23 cellular contexts compared by ENCODE assay signal in genomic region chr6:16806363-16806762, GRCh38. TPM values are rescaled to one million over a fixed set of nuclear protein-coding genes. Genes with fewer than 3 reads are reported as not detected.
DNase-seq lines count a peak whose midpoint lies in the region; ATAC-seq, FAIRE-seq and TF ChIP-seq lines count a peak whose summit lies in the region.
"Had no signal": no experiment of that assay in that cellular context is flagged by ENCODE, and none has a peak within 500 bp of the region (broad histone marks: within the 10 kb centered on the region; RNA-seq: fewer than 3 reads in every experiment).

No MANE protein-coding gene starts in this region.

- TF ChIP-seq CTCF in HepG2 (CRISPR knock-in tag; IDR thresholded peaks at IDR 0.05) (no peak), right lobe of liver (IDR thresholded peaks at IDR 0.05) (no peak), K562 (IDR thresholded peaks at IDR 0.05 in 2 of 3, conservative IDR thresholded peaks at IDR 0.05 in 1 of 3; ENCODE audit: insufficient read depth in 2 of 3, low read depth in 1 of 3, low read length in 3 of 3) (no peak), keratinocyte (optimal IDR thresholded peaks at IDR 0.05 in 1 of 3, IDR thresholded peaks at IDR 0.05 in 1 of 3, conservative IDR thresholded peaks at IDR 0.05 in 1 of 3; ENCODE audit: extremely low read depth in 1 of 3, insufficient read depth in 2 of 3, low read length in 3 of 3) (no peak)

- CTCF ChIA-PET in HepG2 (lab: Yijun Ruan, JAX; ENCODE audit: low intra/inter-chr PET ratio, low total read pairs) = no interaction called here
- CTCF ChIA-PET in K562 (lab: Yijun Ruan, JAX; ENCODE audit: low intra/inter-chr PET ratio) = no interaction called here
- CTCF ChIA-PET in activated CD4-positive, alpha-beta memory T cell treated with anti-CD3 and anti-CD28 coated beads, Interleukin-2, amount 10 ng/mL, durations not matched to agents 7 days and 5 days (lab: Charles Lee) = interaction anchor here (0.6 to 1.3 kb wide), 2 partner anchors 10 to 35 kb away, joined by 3 to 4 read pairs; no protein-coding TSS in a partner anchor

- H3K4me1 ChIP-seq in HepG2 (ENCODE audit: insufficient read depth, low read length) (peaks cover 73% of the 10 kb centered on the region), right lobe of liver (no peaks in the 10 kb centered on the region), K562 (replicated peaks in 1 of 2; ENCODE audit: control insufficient read depth in 2 of 2, insufficient read depth in 2 of 2, low read length in 2 of 2) (no peaks in the 10 kb centered on the region), keratinocyte (ENCODE audit: control insufficient read depth, extremely low read depth, insufficient read depth, low read length) (peaks cover 14% of the 10 kb centered on the region), GM23248 (ENCODE audit: insufficient read depth) (peaks cover 19% of the 10 kb centered on the region)
- H3K4me1 ChIP-seq: Caco-2 had no signal

- dilution Hi-C loops in keratinocyte (cut with MboI; ENCODE audit: extremely low pct_ligation_motif_present, low sequenced_read_pairs) = no loop called here

- peaks cover 3% of the 10 kb centered on the region for H3K4me1 Mint-ChIP-seq in activated CD4-positive, alpha-beta memory T cell treated with anti-CD3 and anti-CD28 coated beads, Interleukin-2, amount 10 ng/mL, durations not matched to agents 7 days and 5 days
- H3K4me1 Mint-ChIP-seq: B cell had no signal

- no peak overlapping the region for H3K27ac ChIP-seq in HepG2 (ENCODE audit: extremely low read length, insufficient read depth, low read length)
- H3K27ac ChIP-seq in right lobe of liver = no peak overlapping the region
- no peak overlapping the region for H3K27ac ChIP-seq in K562 (ENCODE audit: extremely low read depth, low read depth, low read length)
- no peak overlapping the region for H3K27ac ChIP-seq in keratinocyte (ENCODE audit: control insufficient read depth, insufficient read depth, low read length)
- no peak overlapping the region for H3K27ac ChIP-seq in GM23248
- H3K27ac ChIP-seq: 22Rv1; A549; BLaER1 treated with 17β-estradiol and CSF1 and Interleukin-3, amounts not matched to agents 10 nM and 100 nM; C4-2B had no signal

- H3K9me3 ChIP-seq in HepG2 (ENCODE audit: low read length) (peaks cover 17% of the 10 kb centered on the region), right lobe of liver (no peaks in the 10 kb centered on the region), K562 (replicated peaks; ENCODE audit: control insufficient read depth, insufficient read depth, low read depth, low read length) (no peaks in the 10 kb centered on the region), keratinocyte (ENCODE audit: control insufficient read depth, low read depth, low read length) (no peaks in the 10 kb centered on the region), GM23248 (ENCODE audit: low read depth) (no peaks in the 10 kb centered on the region)
- H3K9me3 ChIP-seq: Caco-2 had no signal

- H3K36me3 Mint-ChIP-seq in activated CD4-positive, alpha-beta memory T cell treated with anti-CD3 and anti-CD28 coated beads, Interleukin-2, amount 10 ng/mL, durations not matched to agents 7 days and 5 days (ENCODE audit: low read depth) = no peaks in the 10 kb centered on the region
- H3K36me3 Mint-ChIP-seq: CD8-positive, alpha-beta T cell had no signal

- TF ChIP-seq POLR2A in HepG2 (IDR thresholded peaks at IDR 0.05; ENCODE audit: insufficient read depth in 1 of 2, low read depth in 2 of 2, low read length in 2 of 2) = no peak
- no peak for TF ChIP-seq POLR2A in right lobe of liver (IDR thresholded peaks at IDR 0.05)
- TF ChIP-seq POLR2A in K562 (conservative IDR thresholded peaks at IDR 0.05) = no peak

- ATAC-seq in HepG2 = no peak
- ATAC-seq in right lobe of liver = no peak
- no peak for ATAC-seq in K562
- ATAC-seq: A549; CD8-positive, alpha-beta T cell had no signal

- intact Hi-C loops in HepG2 (cut with micrococcal nuclease; ENCODE audit: unreplicated experiment) = no loop called here
- intact Hi-C loops in right lobe of liver (cut with DNase I) = no loop called here
- intact Hi-C loops in K562 (cut with micrococcal nuclease) = no loop called here

- H3K4me2 ChIP-seq in HepG2 (ENCODE audit: low read depth, low read length) = no peak overlapping the region
- no peak overlapping the region for H3K4me2 ChIP-seq in K562 (ENCODE audit: insufficient read depth, low read length)
- no peak overlapping the region for H3K4me2 ChIP-seq in keratinocyte (ENCODE audit: control insufficient read depth, extremely low read depth, insufficient read depth, low read depth, low read length)
- no peak overlapping the region for H3K4me2 ChIP-seq in GM23248 (ENCODE audit: unreplicated experiment)

- H3K9me1 ChIP-seq in K562 (ENCODE audit: control insufficient read depth, insufficient read depth, low read length) = no peaks in the 10 kb centered on the region
- no peaks in the 10 kb centered on the region for H3K9me1 ChIP-seq in keratinocyte (ENCODE audit: control insufficient read depth, extremely low read depth, insufficient read depth, low read length)

- DNase-seq in HepG2 (ENCODE audit: low spot score) (no peak), right lobe of liver (no peak), K562 (ENCODE audit: extremely low read depth in 1 of 4, low spot score in 3 of 4) (no peak), keratinocyte (ENCODE audit: low read depth, low spot score) (no peak), GM23248 (no peak), HuH-7.5 (ENCODE audit: low spot score) (no peak)
- DNase-seq in activated CD4-positive, alpha-beta memory T cell treated with anti-CD3 and anti-CD28 coated beads, Interleukin-2, amount 10 ng/mL, durations not matched to agents 7 days and 5 days = no peak
- DNase-seq: AML-193; Caco-2; Calu3; CD4-positive, alpha-beta T cell; CD8-positive, alpha-beta T cell; DMS79 treated with DMSO at 0.1 percent for 48 hours; GF-D8 had no signal

- H2AFZ ChIP-seq in HepG2 (ENCODE audit: low read length) (no peak overlapping the region), K562 (ENCODE audit: low read depth, low read length) (no peak overlapping the region), keratinocyte (ENCODE audit: control insufficient read depth, low read length) (no peak overlapping the region), GM23248 (no peak overlapping the region)

- H3K4me3 Mint-ChIP-seq in activated CD4-positive, alpha-beta memory T cell treated with anti-CD3 and anti-CD28 coated beads, Interleukin-2, amount 10 ng/mL, durations not matched to agents 7 days and 5 days = no peak overlapping the region
- H3K4me3 Mint-ChIP-seq: B cell; CD4-positive, alpha-beta T cell; CD8-positive, alpha-beta T cell had no signal

- peaks cover 6% of the 10 kb centered on the region for H3K9me3 Mint-ChIP-seq in activated CD4-positive, alpha-beta memory T cell treated with anti-CD3 and anti-CD28 coated beads, Interleukin-2, amount 10 ng/mL, durations not matched to agents 7 days and 5 days

- POLR2A ChIA-PET in HepG2 (lab: Yijun Ruan, JAX) = no interaction called here
- POLR2A ChIA-PET in K562 (lab: Yijun Ruan, JAX) = no interaction called here
- POLR2A ChIA-PET in activated CD4-positive, alpha-beta memory T cell treated with anti-CD3 and anti-CD28 coated beads, Interleukin-2, amount 10 ng/mL, durations not matched to agents 7 days and 5 days (lab: Charles Lee) = no interaction called here

- WGBS in HepG2 (ENCODE audit: low lambda C conversion rate) = 74% methylated on average over 2 of the region's 2 CpGs
- WGBS in right lobe of liver (ENCODE audit: insufficient coverage, low coverage, low lambda C conversion rate, missing lambda C conversion rate) = 50% methylated on average over 2 of the region's 2 CpGs
- 0% methylated on average over 2 of the region's 2 CpGs for WGBS in K562 (ENCODE audit: insufficient coverage, low coverage, missing lambda C conversion rate)
- 63 to 80% methylated on average over 2 of the region's 2 CpGs for WGBS in GM23248 (ENCODE audit: low coverage in 1 of 2, low lambda C conversion rate in 2 of 2, missing lambda C conversion rate in 2 of 2), 2 experiments

- H3K9me2 ChIP-seq in GM23248 (ENCODE audit: insufficient read depth) = no peaks in the 10 kb centered on the region

- in situ Hi-C loops in HepG2 (cut with HindIII; ENCODE audit: extremely low pct_ligation_motif_present, low pct_unique_long_range_greater_than_20kb) (no loop called here), K562 (cut with MboI) (no loop called here), GM23248 (cut with MboI) (no loop called here)

- FAIRE-seq in HepG2 (lab: Jason Lieb, UNC) (no peak), K562 (lab: Jason Lieb, UNC) (no peak), keratinocyte (lab: Jason Lieb, UNC) (peak; percentile 51)
- FAIRE-seq: A549, D721Med, G401.6, GM12891, GM19239 had no signal

- TF ChIP-seq RAD21 in HepG2 (CRISPR knock-in tag; IDR thresholded peaks at IDR 0.05) (no peak), K562 (CRISPR knock-in tag; conservative IDR thresholded peaks at IDR 0.05 in 1 of 2, IDR thresholded peaks at IDR 0.05 in 1 of 2) (no peak)

- no TSS peak for BruUV-seq in HepG2 (replicated peaks; lab: Mats Ljungman, UMichigan)
- no TSS peak for BruUV-seq in K562 (replicated peaks; lab: Mats Ljungman, UMichigan)

- H3F3A ChIP-seq in GM23248 (ENCODE audit: insufficient read depth) = peaks cover 17% of the 10 kb centered on the region

- no peak for TF ChIP-seq EP300 in HepG2 (IDR thresholded peaks at IDR 0.05; ENCODE audit: low read depth in 2 of 2, low read length in 2 of 2)
- TF ChIP-seq EP300 in HepG2 (CRISPR knock-in tag; IDR thresholded peaks at IDR 0.05; ENCODE audit: borderline replicate concordance) = no peak
- TF ChIP-seq EP300 in K562 (IDR thresholded peaks at IDR 0.05; ENCODE audit: low read length) = no peak

- H3K36me3 ChIP-seq in HepG2 (replicated peaks in 1 of 2; ENCODE audit: control insufficient read depth in 1 of 2, insufficient read depth in 2 of 2, low read length in 2 of 2) (no peaks in the 10 kb centered on the region), right lobe of liver (no peaks in the 10 kb centered on the region), K562 (ENCODE audit: control insufficient read depth, insufficient read depth, low read length) (no peaks in the 10 kb centered on the region), keratinocyte (ENCODE audit: control insufficient read depth in 2 of 2, extremely low read depth in 1 of 2, insufficient read depth in 2 of 2, low read length in 2 of 2) (no peaks in the 10 kb centered on the region), GM23248 (ENCODE audit: low read depth) (no peaks in the 10 kb centered on the region)
- H3K36me3 ChIP-seq: BLaER1 treated with 17β-estradiol and CSF1 and Interleukin-3, amounts not matched to agents 10 nM and 100 nM had no signal

- no peaks in the 10 kb centered on the region for H3K27me3 Mint-ChIP-seq in activated CD4-positive, alpha-beta memory T cell treated with anti-CD3 and anti-CD28 coated beads, Interleukin-2, amount 10 ng/mL, durations not matched to agents 7 days and 5 days
- H3K27me3 Mint-ChIP-seq: CD4-positive, alpha-beta T cell had no signal

- H3K27me3 ChIP-seq in HepG2 (ENCODE audit: control insufficient read depth in 1 of 2, insufficient read depth in 2 of 2, low read length in 2 of 2) = no peaks in the 10 kb centered on the region
- H3K27me3 ChIP-seq in right lobe of liver = no peaks in the 10 kb centered on the region
- H3K27me3 ChIP-seq in K562 (ENCODE audit: control insufficient read depth in 2 of 2, insufficient read depth in 2 of 2, low read length in 2 of 2) = peaks cover 10 to 11% of the 10 kb centered on the region in 2 experiments
- no peaks in the 10 kb centered on the region for H3K27me3 ChIP-seq in keratinocyte (ENCODE audit: control insufficient read depth, extremely low read depth, insufficient read depth, low read length)
- H3K27me3 ChIP-seq in GM23248 (replicated peaks; ENCODE audit: insufficient read depth) = no peaks in the 10 kb centered on the region
- H3K27me3 ChIP-seq: BLaER1 treated with 17β-estradiol and CSF1 and Interleukin-3, amounts not matched to agents 10 nM and 100 nM had no signal

- no peak overlapping the region for H3K27ac Mint-ChIP-seq in activated CD4-positive, alpha-beta memory T cell treated with anti-CD3 and anti-CD28 coated beads, Interleukin-2, amount 10 ng/mL, durations not matched to agents 7 days and 5 days
- H3K27ac Mint-ChIP-seq: B cell; CD4-positive, alpha-beta T cell; CD8-positive, alpha-beta T cell had no signal

- H3K9ac ChIP-seq in HepG2 (ENCODE audit: insufficient read depth, low read depth, low read length) (no peak overlapping the region), K562 (ENCODE audit: insufficient read depth in 1 of 2, low read depth in 2 of 2, low read length in 2 of 2) (no peak overlapping the region), keratinocyte (ENCODE audit: control insufficient read depth, extremely low read depth, insufficient read depth, low read length) (no peak overlapping the region), GM23248 (no peak overlapping the region)
- H3K9ac ChIP-seq: BLaER1 treated with 17β-estradiol and CSF1 and Interleukin-3, amounts not matched to agents 10 nM and 100 nM had no signal

- H3K79me2 ChIP-seq in HepG2 (ENCODE audit: insufficient read depth, low read length) (no peaks in the 10 kb centered on the region), K562 (ENCODE audit: control insufficient read depth, insufficient read depth, low read length) (no peaks in the 10 kb centered on the region), keratinocyte (ENCODE audit: control insufficient read depth, insufficient read depth, low read length) (no peaks in the 10 kb centered on the region), GM23248 (ENCODE audit: insufficient read depth) (no peaks in the 10 kb centered on the region)

- H3K4me3 ChIP-seq in HepG2 (replicated peaks in 1 of 3; ENCODE audit: insufficient read depth in 1 of 3, low read depth in 2 of 3, low read length in 3 of 3) (no peak overlapping the region), right lobe of liver (no peak overlapping the region), K562 (no peak overlapping the region), keratinocyte (ENCODE audit: control insufficient read depth in 2 of 3, extremely low read depth in 1 of 3, insufficient read depth in 2 of 3, low read depth in 1 of 3, low read length in 3 of 3) (no peak overlapping the region), GM23248 (no peak overlapping the region)
- H3K4me3 ChIP-seq: A549; BLaER1 treated with 17β-estradiol and CSF1 and Interleukin-3, amounts not matched to agents 10 nM and 100 nM had no signal

- H4K20me1 ChIP-seq in HepG2 (ENCODE audit: insufficient read depth, low read length) = no peaks in the 10 kb centered on the region
- no peaks in the 10 kb centered on the region for H4K20me1 ChIP-seq in K562 (replicated peaks; ENCODE audit: control insufficient read depth, insufficient read depth, low read length)
- H4K20me1 ChIP-seq in keratinocyte (ENCODE audit: control insufficient read depth, extremely low read depth, insufficient read depth, low read length) = no peaks in the 10 kb centered on the region
- H4K20me1 ChIP-seq in GM23248 (ENCODE audit: insufficient read depth) = no peaks in the 10 kb centered on the region
- H4K20me1 ChIP-seq: BLaER1 treated with 17β-estradiol and CSF1 and Interleukin-3, amounts not matched to agents 10 nM and 100 nM had no signal

RNA-seq across cellular contexts. Expression of gene ATXN1, which starts 45.1 kb away (rescaled TPM):
- total RNA-seq in HepG2 (2016; rRNA removed; fragmentation: Illumina TruSeq; extraction: Trizol) (16.3 and 20.7 TPM in 2 replicates), right lobe of liver (10 to 100 TPM; 23.2 to 28.7 (median 25.0) TPM), K562 (2014; rRNA removed) (under 0.01 and 0.41 TPM in 2 replicates), K562 (2014; rRNA removed; fragmentation: Illumina TruSeq; extraction: Trizol) (0.29 and 0.47 TPM in 2 replicates), K562 (2015; rRNA removed; fragmentation: Illumina TruSeq; extraction: Trizol) (0.80 and 0.94 TPM in 2 replicates), K562 (2021) (0.60 and 0.63 TPM in 2 replicates)
- 21.4 and 22.2 TPM in 2 replicates for total RNA-seq in HepG2 (2016; cell fraction: cytosol; rRNA removed; fragmentation: Illumina TruSeq; extraction: Trizol; ENCODE audit: low read depth)
- 15.7 and 19.7 TPM in 2 replicates for total RNA-seq in HepG2 (2016; cell fraction: insoluble cytoplasmic fraction; rRNA removed; fragmentation: Illumina TruSeq; extraction: Trizol)
- total RNA-seq in HepG2 (2016; cell fraction: membrane; rRNA removed; fragmentation: Illumina TruSeq; extraction: Trizol) = 19.8 and 25.4 TPM in 2 replicates
- 49.6 and 54.8 TPM in 2 replicates for total RNA-seq in HepG2 (2016; cell fraction: nucleus; rRNA removed; fragmentation: Illumina TruSeq; extraction: Trizol)
- polyA plus RNA-seq in HepG2 (2011; rRNA removed) (39.5 and 40.2 TPM in 2 replicates), K562 (2011; rRNA removed) (0.81 and 1.6 TPM in 2 replicates), K562 (2014; fragmentation: Illumina TruSeq; extraction: Trizol) (0.37 and 0.46 TPM in 2 replicates), K562 (2014; fragmentation: Nextera tagmentation; extraction: Ambion mirVana) (1 to 10 TPM in 1 of 2 experiments, under 1 TPM in 1; 0.58 to 1.2 TPM), K562 (2014; rRNA removed) (0.15 and 1.9 TPM in 2 replicates), keratinocyte (9.4 to 9.7 TPM (median 9.4 TPM) in 3 replicates), GM23248 (2016; fragmentation: Nextera tagmentation; extraction: Ambion mirVana) (14.2 and 15.7 TPM in 2 replicates)
- polyA plus RNA-seq in HepG2 (2011; cell fraction: cytosol; rRNA removed) = 18.2 and 19.6 TPM in 2 replicates
- polyA plus RNA-seq in HepG2 (2011; cell fraction: nucleus; rRNA removed) = 69.8 and 87.7 TPM in 2 replicates
- 20.4 and 28.6 TPM in 2 replicates for polyA plus RNA-seq in HepG2 (2012)
- 2.6 and 3.3 TPM in 2 replicates for polyA plus RNA-seq in HepG2 (2016; cell fraction: cytosol; fragmentation: Illumina TruSeq; extraction: Trizol; ENCODE audit: low read depth)
- polyA plus RNA-seq in HepG2 (2016; cell fraction: insoluble cytoplasmic fraction; fragmentation: Illumina TruSeq; extraction: Trizol; ENCODE audit: low read depth) = 12.1 and 12.2 TPM in 2 replicates
- polyA plus RNA-seq in HepG2 (2016; cell fraction: membrane; fragmentation: Illumina TruSeq; extraction: Trizol; ENCODE audit: low read depth) = 4.0 and 4.1 TPM in 2 replicates
- polyA plus RNA-seq in HepG2 (2016; cell fraction: nucleus; fragmentation: Illumina TruSeq; extraction: Trizol; ENCODE audit: insufficient read depth, low read depth) = 18.8 TPM in 2 replicates
- polyA minus RNA-seq in HepG2 (2011; rRNA and poly(A)+ RNA removed; ENCODE audit: low replicate concordance) = 13.4 and 120 TPM in 2 replicates
- polyA minus RNA-seq in HepG2 (2011; cell fraction: cytosol; rRNA and poly(A)+ RNA removed) = 36.1 and 49.7 TPM in 2 replicates
- 200 and 217 TPM in 2 replicates for polyA minus RNA-seq in HepG2 (2011; cell fraction: nucleus; rRNA and poly(A)+ RNA removed)
- total RNA-seq in K562 (2011; cell fraction: chromatin; rRNA removed; ENCODE audit: low replicate concordance) = 1.0 and 1.9 TPM in 2 replicates
- total RNA-seq in K562 (2011; cell fraction: nucleolus; rRNA removed) = 1.3 and 1.8 TPM in 2 replicates
- 0.88 and 1.4 TPM in 2 replicates for total RNA-seq in K562 (2011; cell fraction: nucleoplasm; rRNA removed)
- polyA plus RNA-seq in K562 (2011; cell fraction: cytosol; rRNA removed) = 1.4 and 2.0 TPM in 2 replicates
- polyA plus RNA-seq in K562 (2011; cell fraction: nucleus; rRNA removed) = 4.1 and 5.8 TPM in 2 replicates
- 1.9 and 2.3 TPM in 2 replicates for polyA plus RNA-seq in K562 (2012)
- polyA minus RNA-seq in K562 (2011; rRNA and poly(A)+ RNA removed) = 0.81 and 2.5 TPM in 2 replicates
- 1.4 and 2.0 TPM in 2 replicates for polyA minus RNA-seq in K562 (2011; cell fraction: cytosol; rRNA and poly(A)+ RNA removed)
- 1.1 TPM in 2 replicates for polyA minus RNA-seq in K562 (2011; cell fraction: nucleus; rRNA and poly(A)+ RNA removed)
- 6.3 TPM for polyA plus RNA-seq in keratinocyte (2011; ENCODE audit: low read depth)
- 7.3 and 7.5 TPM in 2 replicates for polyA plus RNA-seq in keratinocyte (2011; cell fraction: cytosol; rRNA removed)
- 19.2 and 21.1 TPM in 2 replicates for polyA plus RNA-seq in keratinocyte (2011; cell fraction: nucleus; rRNA removed)
- polyA plus RNA-seq in keratinocyte (2012; ENCODE audit: low replicate concordance) = 8.8 and 11.5 TPM in 2 replicates
- polyA minus RNA-seq in keratinocyte = 13.2 to 34.1 TPM (median 23.4 TPM) in 3 replicates
- 8.1 TPM for polyA minus RNA-seq in keratinocyte (2011; cell fraction: cytosol; rRNA and poly(A)+ RNA removed)
- polyA minus RNA-seq in keratinocyte (2011; cell fraction: nucleus; rRNA and poly(A)+ RNA removed) = 31.4 and 46.3 TPM in 2 replicates
- total RNA-seq in GM23248 (2014; rRNA removed; shearing (Covaris generic)) = 20.1 and 42.2 TPM in 2 replicates
- 10 to 100 TPM; 83.1 to 89.4 TPM for total RNA-seq in activated CD4-positive, alpha-beta memory T cell treated with anti-CD3 and anti-CD28 coated beads, Interleukin-2, amount 10 ng/mL, durations not matched to agents 7 days and 5 days

Comparison
In these comparisons a context has a peak if more than half of its experiments do, and no peak if none do; other contexts are left out.
1. Of the 241 proteins assayed by ChIP-seq in both HepG2 and K562: peak only in HepG2: none; only in K562: ZFP36; in both: none; in neither: 240.